In the genomic region with DNA sequence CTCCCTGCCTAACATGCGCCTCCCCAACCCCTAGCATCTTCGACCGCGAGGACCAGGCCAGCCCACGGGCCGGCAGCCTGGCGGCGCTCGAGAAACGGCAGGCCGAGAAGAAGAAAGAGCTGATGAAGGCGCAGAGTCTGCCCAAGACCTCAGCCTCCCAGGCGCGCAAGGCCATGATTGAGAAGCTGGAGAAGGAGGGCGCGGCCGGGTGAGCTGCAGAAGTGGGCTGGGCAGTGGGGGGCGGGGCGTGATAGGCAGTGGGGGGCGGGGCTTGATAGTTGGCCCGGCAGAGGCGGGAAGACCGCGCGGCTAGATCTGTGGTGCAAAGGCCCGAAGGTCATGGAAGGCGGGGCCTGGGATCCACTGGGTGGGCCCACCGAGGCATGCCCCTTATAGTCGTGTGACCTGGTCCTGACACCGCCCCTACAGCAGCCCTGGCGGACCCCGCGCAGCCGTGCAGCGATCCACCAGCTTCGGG, we compare ENCODE assay signal across 14 cellular contexts. TPM values are rescaled to one million over a fixed set of nuclear protein-coding genes. Genes with fewer than 3 reads are reported as not detected.
DNase-seq lines count a peak whose midpoint lies in the region; ATAC-seq and TF ChIP-seq lines count a peak whose summit lies in the region.
"Had no signal": no experiment of that assay in that cellular context is flagged by ENCODE, and none has a peak within 500 bp of the region (broad histone marks: within the 10 kb centered on the region; RNA-seq: fewer than 3 reads in every experiment).

No MANE protein-coding gene starts in this region.

- peaks cover 32% of the 10 kb centered on the region for H3K36me3 Mint-ChIP-seq in nephron progenitor cell (ENCODE audit: low read depth)
- H3K36me3 Mint-ChIP-seq: activated naive CD8-positive, alpha-beta T cell had no signal

- no peak overlapping the region for H2BK15ac ChIP-seq in IMR-90 (ENCODE audit: low read depth, low read length)

- H3K27me3 ChIP-seq in IMR-90 (ENCODE audit: control insufficient read depth, insufficient read depth, low read length) (no peaks in the 10 kb centered on the region), fibroblast of lung (ENCODE audit: control insufficient read depth, insufficient read depth, low read length) (no peaks in the 10 kb centered on the region), Karpas-422 (ENCODE audit: low read length) (no peaks in the 10 kb centered on the region)

- no peak overlapping the region for H3K9ac ChIP-seq in IMR-90 (ENCODE audit: low read depth, low read length)
- H3K9ac ChIP-seq in fibroblast of lung (ENCODE audit: insufficient read depth, low read length) = no peak overlapping the region
- H3K9ac ChIP-seq in Karpas-422 (ENCODE audit: low read length) = no peak overlapping the region
- H3K9ac ChIP-seq: parathyroid adenoma had no signal

- H2AK5ac ChIP-seq in IMR-90 (ENCODE audit: low read depth, low read length) = peak overlapping the region; percentile 50

- no peak for ATAC-seq in IMR-90 (ENCODE audit: low read depth)

- in situ Hi-C loops in IMR-90 (cut with MboI; ENCODE audit: low sequenced_read_pairs) = no loop called here

- peak overlapping the region; percentile 79 for H2AK9ac ChIP-seq in IMR-90 (replicated peaks; ENCODE audit: low read depth, low read length, poor library complexity)

- peak overlapping the region; percentile 66; the same call in 1 of the 2 replicates for H3K27ac ChIP-seq in IMR-90 (ENCODE audit: insufficient read depth, low read length)
- H3K27ac ChIP-seq in fibroblast of lung (ENCODE audit: insufficient read depth, low read length) = peak overlapping the region; percentile 25
- H3K27ac ChIP-seq in Karpas-422 (ENCODE audit: low read length) = no peak overlapping the region
- H3K27ac ChIP-seq: parathyroid adenoma had no signal

- H3K14ac ChIP-seq in IMR-90 (replicated peaks; ENCODE audit: low read depth, low read length) = peak overlapping the region; percentile 63; the same call in 1 of the 2 replicates

- intact Hi-C loops in IMR-90 (cut with micrococcal nuclease) = loop anchor here (1.0 kb wide), 1 partner anchor 17 kb away; a partner anchor contains a TSS

- no peak overlapping the region for H2BK20ac ChIP-seq in IMR-90 (ENCODE audit: low read depth, low read length)

- H3K79me1 ChIP-seq in IMR-90 (ENCODE audit: low read depth in 1 of 2, low read length in 2 of 2) = peaks cover 9 to 49% of the 10 kb centered on the region in 2 experiments; a peak in 3 of 4 replicates

- TF ChIP-seq POLR2A in IMR-90 (IDR thresholded peaks at IDR 0.05; ENCODE audit: low read depth, low read length) = no peak

- H3K4me2 ChIP-seq in IMR-90 (ENCODE audit: low read depth, low read length) (no peak overlapping the region), fibroblast of lung (ENCODE audit: extremely low read depth, insufficient read depth, low read length) (no peak overlapping the region), Karpas-422 (ENCODE audit: low read depth, low read length, poor library complexity, severe bottlenecking) (no peak overlapping the region)

- H3K4me1 Mint-ChIP-seq in nephron progenitor cell = peaks cover 16% of the 10 kb centered on the region

- peaks cover 4% of the 10 kb centered on the region for H3K27me3 Mint-ChIP-seq in nephron progenitor cell (ENCODE audit: low read depth, poor library complexity)
- H3K27me3 Mint-ChIP-seq: activated naive CD8-positive, alpha-beta T cell had no signal

- CTCF ChIA-PET in IMR-90 (lab: Yijun Ruan, JAX) = interaction anchor here (1.0 kb wide), 1 partner anchor 50 kb away, joined by 3 read pairs; no protein-coding TSS in a partner anchor

- dilution Hi-C loops in IMR-90 (cut with HindIII; ENCODE audit: low sequenced_read_pairs, unreplicated experiment) = no loop called here

- no TSS peak for BruUV-seq in IMR-90 (replicated peaks; lab: Mats Ljungman, UMichigan)

- H3K4me3 Mint-ChIP-seq in nephron progenitor cell = peak overlapping the region; percentile 38
- H3K4me3 Mint-ChIP-seq: activated naive CD8-positive, alpha-beta T cell; T-helper 1 cell treated with Interleukin-12 subunit alpha and Interleukin-12 subunit beta and Interleukin-4 antibody, amounts not matched to agents 30 μg/mL and 1 μg/mL, for 36 hours had no signal

- H3K4ac ChIP-seq in IMR-90 (ENCODE audit: low read depth, low read length) = peak overlapping the region; percentile 40; the same call in 1 of the 2 replicates

- no peak overlapping the region for H3K18ac ChIP-seq in IMR-90 (ENCODE audit: low read depth, low read length)

- no peak for TF ChIP-seq RAD21 in IMR-90 (IDR thresholded peaks at IDR 0.05; ENCODE audit: low read length)

- no peak overlapping the region for H3K27ac Mint-ChIP-seq in nephron progenitor cell
- H3K27ac Mint-ChIP-seq: activated naive CD8-positive, alpha-beta T cell; T-helper 1 cell treated with Interleukin-12 subunit alpha and Interleukin-12 subunit beta and Interleukin-4 antibody, amounts not matched to agents 30 μg/mL and 1 μg/mL, for 36 hours had no signal

- no peak for DNase-seq in IMR-90
- no peak for DNase-seq in fibroblast of lung (ENCODE audit: low read depth in 2 of 2)
- DNase-seq in nephron progenitor cell = peak; percentile 72
- peak; percentile 53 for DNase-seq in ureter (ENCODE audit: low spot score)
- DNase-seq in activated CD4-positive, alpha-beta T cell treated with anti-CD3 and anti-CD28 coated beads for 4 hours = no peak
- no peak for DNase-seq in NCI-H1092 treated with DMSO at 0.1 percent for 48 hours (lab: John Stamatoyannopoulos, UW)
- no peak for DNase-seq in Karpas-422
- DNase-seq: Caco-2 had no signal

- H2AFZ ChIP-seq in IMR-90 (replicated peaks; ENCODE audit: low read length, poor library complexity) (peak overlapping the region; percentile 21), fibroblast of lung (ENCODE audit: low read length) (no peak overlapping the region), Karpas-422 (ENCODE audit: low read length) (no peak overlapping the region)
- H2AFZ ChIP-seq: parathyroid adenoma had no signal

- peaks cover 11% of the 10 kb centered on the region for H4K20me1 ChIP-seq in IMR-90 (ENCODE audit: insufficient read depth, low read length)
- H4K20me1 ChIP-seq in fibroblast of lung (ENCODE audit: control insufficient read depth, extremely low read depth, insufficient read depth, low read length) = no peaks in the 10 kb centered on the region
- no peaks in the 10 kb centered on the region for H4K20me1 ChIP-seq in Karpas-422 (ENCODE audit: insufficient read depth, low read depth, low read length)

- peak overlapping the region; percentile 78 for H2BK5ac ChIP-seq in IMR-90 (ENCODE audit: low read depth, low read length, poor library complexity, severe bottlenecking)

- no peak overlapping the region; the same call in 1 of the 2 replicates for H4K5ac ChIP-seq in IMR-90 (ENCODE audit: low read depth, low read length)

- H3K36me3 ChIP-seq in IMR-90 (ENCODE audit: control insufficient read depth, insufficient read depth, low read length) (peaks cover 69% of the 10 kb centered on the region), fibroblast of lung (ENCODE audit: control insufficient read depth, insufficient read depth, low read length) (peaks cover 58% of the 10 kb centered on the region), Karpas-422 (ENCODE audit: insufficient read depth, low read length) (no peaks in the 10 kb centered on the region)

- H3K4me1 ChIP-seq in IMR-90 (ENCODE audit: control insufficient read depth, insufficient read depth, low read length) = peaks cover 32% of the 10 kb centered on the region
- H3K4me1 ChIP-seq in fibroblast of lung (ENCODE audit: control insufficient read depth, extremely low read depth, insufficient read depth, low read length) = peaks cover 20% of the 10 kb centered on the region
- H3K4me1 ChIP-seq in Karpas-422 (ENCODE audit: low read length) = no peaks in the 10 kb centered on the region
- H3K4me1 ChIP-seq: Caco-2 had no signal

- TF ChIP-seq CTCF in IMR-90 (conservative IDR thresholded peaks at IDR 0.05; ENCODE audit: low read depth, low read length) = no peak
- no peak for TF ChIP-seq CTCF in fibroblast of lung (conservative IDR thresholded peaks at IDR 0.05 in 1 of 2, IDR thresholded peaks at IDR 0.05 in 1 of 2; ENCODE audit: low read depth in 1 of 2, low read length in 2 of 2)
- TF ChIP-seq CTCF in nephron progenitor cell (IDR thresholded peaks at IDR 0.05) = no peak

- no peak overlapping the region for H3K56ac ChIP-seq in IMR-90 (ENCODE audit: extremely low read depth, insufficient read depth, low read length)

- 43% methylated on average over 17 of the region's 36 CpGs; no CpG with 5 or more reads in 1 of the 2 experiments for WGBS in IMR-90 (ENCODE audit: extremely low coverage in 2 of 2, insufficient read length in 1 of 2), 2 experiments

- H3K9me3 ChIP-seq in IMR-90 (ENCODE audit: control insufficient read depth, insufficient read depth, low read length) (no peaks in the 10 kb centered on the region), fibroblast of lung (ENCODE audit: control insufficient read depth, insufficient read depth, low read depth, low read length) (no peaks in the 10 kb centered on the region), Karpas-422 (ENCODE audit: low read length) (no peaks in the 10 kb centered on the region)
- H3K9me3 ChIP-seq: Caco-2 had no signal

- H4K91ac ChIP-seq in IMR-90 (ENCODE audit: insufficient read depth, low read depth, low read length) = no peak overlapping the region

- H3K9me1 ChIP-seq in IMR-90 (ENCODE audit: insufficient read depth, low read length) = peaks cover 22% of the 10 kb centered on the region

- H2BK120ac ChIP-seq in IMR-90 (ENCODE audit: low read depth, low read length) = 0 out of 2 replicates have a peak overlapping the region, but pooled peaks have one; percentile 18

- peak overlapping the region in 1 of 2 experiments; percentile 20; a peak in 1 of 4 replicates for H4K8ac ChIP-seq in IMR-90 (ENCODE audit: low read depth in 2 of 2, low read length in 2 of 2)

- H3K4me3 ChIP-seq in IMR-90 (ENCODE audit: insufficient read depth, low read depth, low read length) (no peak overlapping the region), fibroblast of lung (replicated peaks in 1 of 4; ENCODE audit: control extremely low read depth in 1 of 4, insufficient read depth in 1 of 4, low read depth in 3 of 4, low read length in 4 of 4) (no peak overlapping the region), Karpas-422 (ENCODE audit: low read length) (no peak overlapping the region)

- no peaks in the 10 kb centered on the region for H3K9me3 Mint-ChIP-seq in nephron progenitor cell
- H3K9me3 Mint-ChIP-seq: T-helper 1 cell treated with Interleukin-12 subunit alpha and Interleukin-12 subunit beta and Interleukin-4 antibody, amounts not matched to agents 30 μg/mL and 1 μg/mL, for 36 hours had no signal

- no peak overlapping the region for H3K23ac ChIP-seq in IMR-90 (ENCODE audit: low read depth, low read length)

- no peaks in the 10 kb centered on the region for H3K9me2 ChIP-seq in Karpas-422 (replicated peaks; ENCODE audit: insufficient read depth, low read length)

- POLR2A ChIA-PET in IMR-90 (lab: Charles Lee; ENCODE audit: unreplicated experiment) = no interaction called here

- H3K79me2 ChIP-seq in fibroblast of lung (ENCODE audit: control insufficient read depth, insufficient read depth, low read length) (peaks cover 3% of the 10 kb centered on the region), Karpas-422 (ENCODE audit: low read length) (no peaks in the 10 kb centered on the region)
- H3K79me2 ChIP-seq: parathyroid adenoma had no signal

RNA-seq across cellular contexts. Expression of a gene that starts 8.7 kb away (rescaled TPM):
- total RNA-seq in IMR-90 (2012; rRNA removed) (36.1 and 46.2 TPM in 2 replicates), fibroblast of lung (127 and 132 TPM in 2 replicates), ureter (259 TPM)
- polyA plus RNA-seq in IMR-90 (2012; rRNA removed) (270 and 369 TPM in 2 replicates), fibroblast of lung (93.5 and 130 TPM in 2 replicates)
- polyA plus RNA-seq in IMR-90 (2012; cell fraction: cytosol; rRNA removed) = 662 and 853 TPM in 2 replicates
- polyA plus RNA-seq in IMR-90 (2012; cell fraction: nucleus; rRNA removed; ENCODE audit: low replicate concordance) = 256 and 316 TPM in 2 replicates
- polyA plus RNA-seq in fibroblast of lung (2012) = 194 and 266 TPM in 2 replicates
- 41.9 and 111 TPM in 2 replicates for polyA minus RNA-seq in fibroblast of lung (ENCODE audit: low replicate concordance)
- total RNA-seq in Karpas-422 (2014; rRNA removed; shearing (Covaris generic); ENCODE audit: low replicate concordance) = 11.1 and 18.5 TPM in 2 replicates

RNA-seq across cellular contexts. Expression of a gene that starts 17.6 kb away (rescaled TPM):
- total RNA-seq in IMR-90 (2012; rRNA removed) (47.2 and 53.6 TPM in 2 replicates), fibroblast of lung (79.4 and 95.1 TPM in 2 replicates), ureter (327 TPM)
- polyA plus RNA-seq in IMR-90 (2012; rRNA removed) (63.7 and 65.1 TPM in 2 replicates), fibroblast of lung (43.7 and 61.5 TPM in 2 replicates)
- polyA plus RNA-seq in IMR-90 (2012; cell fraction: cytosol; rRNA removed) = 97.1 and 119 TPM in 2 replicates
- polyA plus RNA-seq in IMR-90 (2012; cell fraction: nucleus; rRNA removed; ENCODE audit: low replicate concordance) = 227 and 462 TPM in 2 replicates
- polyA plus RNA-seq in fibroblast of lung (2012) = 79.5 and 122 TPM in 2 replicates
- 126 and 165 TPM in 2 replicates for polyA minus RNA-seq in fibroblast of lung (ENCODE audit: low replicate concordance)
- total RNA-seq in Karpas-422 (2014; rRNA removed; shearing (Covaris generic); ENCODE audit: low replicate concordance) = 23.5 and 27.9 TPM in 2 replicates

RNA-seq across cellular contexts. Expression of a gene that starts 24.1 kb away (rescaled TPM):
- total RNA-seq in IMR-90 (2012; rRNA removed) = 0.28 and 0.36 TPM in 2 replicates
- polyA plus RNA-seq in IMR-90 (2012; rRNA removed) = 2.0 and 2.2 TPM in 2 replicates
- polyA plus RNA-seq in IMR-90 (2012; cell fraction: cytosol; rRNA removed) = 0.41 and 2.1 TPM in 2 replicates
- 9.6 and 20.2 TPM in 2 replicates for polyA plus RNA-seq in IMR-90 (2012; cell fraction: nucleus; rRNA removed; ENCODE audit: low replicate concordance)
- 0.26 and 0.33 TPM in 2 replicates for total RNA-seq in fibroblast of lung
- 0.17 and 0.23 TPM in 2 replicates for polyA plus RNA-seq in fibroblast of lung
- polyA plus RNA-seq in fibroblast of lung (2012) = 0.44 and 0.45 TPM in 2 replicates
- 0.27 TPM in 1 of 2 replicates, not detected in the other for polyA minus RNA-seq in fibroblast of lung (ENCODE audit: low replicate concordance)
- 4.8 TPM for total RNA-seq in ureter
- total RNA-seq in Karpas-422 (2014; rRNA removed; shearing (Covaris generic); ENCODE audit: low replicate concordance) = 14.4 and 18.3 TPM in 2 replicates
- total RNA-seq: subcutaneous adipose tissue had no signal

RNA-seq across cellular contexts. Expression of a gene that starts 41.6 kb away (rescaled TPM):
- total RNA-seq in IMR-90 (2012; rRNA removed) (under 0.01 TPM in 1 of 2 replicates, not detected in the other), fibroblast of lung (0.33 TPM in 1 of 2 replicates, not detected in the other), ureter (not detected)
- polyA plus RNA-seq in IMR-90 (2012; rRNA removed) (0.07 and 0.12 TPM in 2 replicates), fibroblast of lung (0.18 and 0.61 TPM in 2 replicates)
- 0.04 TPM in 1 of 2 replicates, not detected in the other for polyA plus RNA-seq in IMR-90 (2012; cell fraction: cytosol; rRNA removed)
- polyA plus RNA-seq in IMR-90 (2012; cell fraction: nucleus; rRNA removed; ENCODE audit: low replicate concordance) = 0.09 and 0.11 TPM in 2 replicates
- polyA plus RNA-seq in fibroblast of lung (2012) = 0.16 and 0.92 TPM in 2 replicates
- 0.43 TPM in 1 of 2 replicates, not detected in the other for polyA minus RNA-seq in fibroblast of lung (ENCODE audit: low replicate concordance)
- not detected in 2 replicates for total RNA-seq in Karpas-422 (2014; rRNA removed; shearing (Covaris generic); ENCODE audit: low replicate concordance)
- total RNA-seq: Caco-2, liver, OCI-LY7, subcutaneous adipose tissue had no signal
- polyA plus RNA-seq: liver had no signal

Comparison
In these comparisons a context has a peak if more than half of its experiments do, and no peak if none do; other contexts are left out.
1. DNase-seq: peak in nephron progenitor cell (single experiment) and ureter (single experiment); none in IMR-90 (single experiment), fibroblast of lung (0 of 2), activated CD4-positive, alpha-beta T cell treated with anti-CD3 and anti-CD28 coated beads for 4 hours (0 of 2), NCI-H1092 treated with DMSO at 0.1 percent for 48 hours (single experiment) and Karpas-422 (single experiment).